Comparison of ENCODE assay signal across 8 cellular contexts in the genomic region with DNA sequence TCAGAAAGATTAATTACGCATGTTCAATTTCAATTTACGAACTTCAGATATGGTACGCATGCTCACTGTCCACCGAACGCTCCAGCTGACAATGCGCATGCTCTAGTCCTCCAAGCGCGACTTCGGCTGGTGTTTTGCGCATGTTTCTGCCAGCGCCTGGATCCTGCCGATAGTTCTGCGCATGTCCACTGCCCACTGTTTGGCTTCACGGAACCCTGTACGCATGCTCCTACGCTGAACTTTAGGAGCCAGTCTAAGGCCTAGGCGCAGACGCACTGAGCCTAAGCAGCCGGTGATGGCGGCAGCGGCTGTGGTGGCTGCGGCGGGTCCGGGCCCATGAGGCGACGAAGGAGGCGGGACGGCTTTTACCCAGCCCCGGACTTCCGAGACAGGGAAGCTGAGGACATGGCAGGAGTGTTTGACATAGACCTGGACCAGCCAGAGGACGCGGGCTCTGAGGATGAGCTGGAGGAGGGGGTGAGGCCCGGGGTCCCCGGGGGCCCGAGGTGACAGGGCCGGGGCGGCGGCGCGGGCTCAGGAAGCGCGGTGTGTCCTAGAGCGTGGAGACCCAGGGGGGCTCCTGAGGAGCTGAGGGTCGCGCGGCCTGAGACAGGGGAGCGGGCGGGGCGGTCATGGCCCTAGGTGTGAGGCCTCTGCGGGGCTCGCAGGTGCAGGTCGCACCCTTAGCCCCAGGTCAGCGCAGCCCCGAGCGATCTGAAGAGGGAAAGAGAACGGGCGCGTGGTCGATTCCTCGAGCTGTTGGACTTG. TPM values are rescaled to one million over a fixed set of nuclear protein-coding genes. Genes with fewer than 3 reads are reported as not detected.
DNase-seq lines count a peak whose midpoint lies in the region; ATAC-seq and TF ChIP-seq lines count a peak whose summit lies in the region.

Gene RPS6KB1 (plus strand): TSS at position 273 of the 768 bp plus-strand sequence. CDS start 64 bp downstream, at position 337.
A gene with protein sequence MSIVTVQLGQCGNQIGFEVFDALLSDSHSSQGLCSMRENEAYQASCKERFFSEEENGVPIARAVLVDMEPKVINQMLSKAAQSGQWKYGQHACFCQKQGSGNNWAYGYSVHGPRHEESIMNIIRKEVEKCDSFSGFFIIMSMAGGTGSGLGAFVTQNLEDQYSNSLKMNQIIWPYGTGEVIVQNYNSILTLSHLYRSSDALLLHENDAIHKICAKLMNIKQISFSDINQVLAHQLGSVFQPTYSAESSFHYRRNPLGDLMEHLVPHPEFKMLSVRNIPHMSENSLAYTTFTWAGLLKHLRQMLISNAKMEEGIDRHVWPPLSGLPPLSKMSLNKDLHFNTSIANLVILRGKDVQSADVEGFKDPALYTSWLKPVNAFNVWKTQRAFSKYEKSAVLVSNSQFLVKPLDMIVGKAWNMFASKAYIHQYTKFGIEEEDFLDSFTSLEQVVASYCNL (minus strand): TSS at position 95 of the 768 bp plus-strand sequence. CDS start 1,941 bp downstream, outside the sequence.

- peak within 1 kb of the TSS; percentile 94 for H3K27ac ChIP-seq in upper lobe of right lung

- H3K36me3 ChIP-seq in upper lobe of right lung = peaks cover 5% of the 10 kb centered on the region

- H3K4me3 ChIP-seq in upper lobe of right lung = peak within 1 kb of the TSS; percentile 95

- no peaks in the 10 kb centered on the region for H3K27me3 ChIP-seq in upper lobe of right lung

- peak; percentile 90 for ATAC-seq in HG02870 (IDR thresholded peaks at IDR 0.05; ENCODE audit: unreplicated experiment)
- ATAC-seq in left cardiac atrium = peak; percentile 99
- peak; percentile 99 for ATAC-seq in upper lobe of right lung

- in situ Hi-C loops in GM13976 (cut with MboI; ENCODE audit: low sequenced_read_pairs, unreplicated experiment) = no loop called here

- peaks cover 18% of the 10 kb centered on the region for H3K4me1 ChIP-seq in upper lobe of right lung

- intact Hi-C loops in left cardiac atrium (cut with DNase I) (no loop called here), posterior vena cava (cut with DNase I) (no loop called here), upper lobe of right lung (cut with DNase I) (no loop called here)

- no peaks in the 10 kb centered on the region for H3K27me3 Mint-ChIP-seq in T-helper 1 cell treated with Interleukin-12 subunit alpha and Interleukin-12 subunit beta and Interleukin-4 antibody, amounts not matched to agents 30 μg/mL and 1 μg/mL, for 36 hours (ENCODE audit: low read depth)

- H3K4me1 Mint-ChIP-seq in T-helper 1 cell treated with Interleukin-12 subunit alpha and Interleukin-12 subunit beta and Interleukin-4 antibody, amounts not matched to agents 30 μg/mL and 1 μg/mL, for 36 hours (ENCODE audit: low read depth) = peaks cover 42% of the 10 kb centered on the region

- peaks cover 19% of the 10 kb centered on the region for H3K36me3 Mint-ChIP-seq in T-helper 1 cell treated with Interleukin-12 subunit alpha and Interleukin-12 subunit beta and Interleukin-4 antibody, amounts not matched to agents 30 μg/mL and 1 μg/mL, for 36 hours (ENCODE audit: low read depth)

- H3K9me3 Mint-ChIP-seq in T-helper 1 cell treated with Interleukin-12 subunit alpha and Interleukin-12 subunit beta and Interleukin-4 antibody, amounts not matched to agents 30 μg/mL and 1 μg/mL, for 36 hours = no peaks in the 10 kb centered on the region

- TF ChIP-seq CTCF in GM13976 (IDR thresholded peaks at IDR 0.05; ENCODE audit: borderline replicate concordance, control extremely low read depth, extremely low read depth, insufficient read depth, missing control alignments) (no peak), upper lobe of right lung (IDR thresholded peaks at IDR 0.05) (no peak)

- no peaks in the 10 kb centered on the region for H3K9me3 ChIP-seq in upper lobe of right lung

- peak within 1 kb of the TSS; percentile 100 for H3K27ac Mint-ChIP-seq in T-helper 1 cell treated with Interleukin-12 subunit alpha and Interleukin-12 subunit beta and Interleukin-4 antibody, amounts not matched to agents 30 μg/mL and 1 μg/mL, for 36 hours

- peak within 1 kb of the TSS; percentile 100 for H3K4me3 Mint-ChIP-seq in T-helper 1 cell treated with Interleukin-12 subunit alpha and Interleukin-12 subunit beta and Interleukin-4 antibody, amounts not matched to agents 30 μg/mL and 1 μg/mL, for 36 hours

- DNase-seq in GM13976 (ENCODE audit: low spot score) = peak; percentile 97
- DNase-seq in NCI-H1694 (lab: John Stamatoyannopoulos, UW) = peak; percentile 98
- DNase-seq in amygdala (lab: John Stamatoyannopoulos, UW) = peak; percentile 59 to 97 (median 91)
- DNase-seq in left cardiac atrium = peak; percentile 98
- peak; percentile 99 for DNase-seq in posterior vena cava (ENCODE audit: low spot score)
- peak; percentile 97 for DNase-seq in upper lobe of right lung

RNA-seq across cellular contexts. Expression of gene RPS6KB1, which starts in this region (rescaled TPM):
- total RNA-seq in left cardiac atrium (10 to 100 TPM; 19.4 to 29.9 TPM), posterior vena cava (10 to 100 TPM; 31.7 to 41.0 TPM), upper lobe of right lung (34.9 TPM)

RNA-seq across cellular contexts. Expression of the second gene that starts in this region (rescaled TPM):
- 10 to 100 TPM in 1 of 2 donors, 1 to 10 TPM in 1; 8.5 to 10.5 TPM for total RNA-seq in left cardiac atrium
- total RNA-seq in posterior vena cava = 1 to 10 TPM; 3.9 to 7.8 TPM
- total RNA-seq in upper lobe of right lung = 15.3 TPM

Comparison
In these comparisons a context has a peak if more than half of its experiments do, and no peak if none do; other contexts are left out.
1. Peak in every context shown above with its lines: DNase-seq, ATAC-seq, H3K4me3 ChIP-seq and H3K27ac ChIP-seq.